In the genomic region with DNA sequence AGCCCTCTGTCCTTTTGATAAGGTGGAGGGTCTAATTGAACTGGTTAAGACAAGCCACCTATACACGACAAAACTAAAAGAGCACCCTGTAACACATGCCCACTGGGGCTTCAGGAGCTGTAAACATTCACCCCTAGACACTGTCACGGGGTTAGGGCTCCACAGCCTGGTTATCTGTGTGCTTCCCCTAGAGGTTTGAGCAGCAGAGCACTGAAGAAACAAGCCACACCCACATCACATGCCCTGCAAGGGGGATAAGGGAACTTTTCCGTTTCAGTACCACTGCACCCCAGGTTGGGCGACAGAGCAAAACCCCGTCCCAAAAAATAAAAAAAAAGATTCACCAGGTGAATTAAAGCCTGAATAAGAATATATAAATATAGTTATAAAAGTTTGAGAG, we compare ENCODE assay signal across 1 cellular context.
TF ChIP-seq lines count a peak whose summit lies in the region.

No MANE protein-coding gene starts in this region.

TF ChIP-seq in H1, 55 proteins besides CTCF, POLR2A, EP300 and RAD21 (continued from another document):
- TF ChIP-seq, protein P1, sequence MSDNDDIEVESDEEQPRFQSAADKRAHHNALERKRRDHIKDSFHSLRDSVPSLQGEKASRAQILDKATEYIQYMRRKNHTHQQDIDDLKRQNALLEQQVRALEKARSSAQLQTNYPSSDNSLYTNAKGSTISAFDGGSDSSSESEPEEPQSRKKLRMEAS (IDR thresholded peaks at IDR 0.05), result no peak
- no peak for TF ChIP-seq JUN (IDR thresholded peaks at IDR 0.05; ENCODE audit: low read depth, low read length)
- TF ChIP-seq, protein P2, sequence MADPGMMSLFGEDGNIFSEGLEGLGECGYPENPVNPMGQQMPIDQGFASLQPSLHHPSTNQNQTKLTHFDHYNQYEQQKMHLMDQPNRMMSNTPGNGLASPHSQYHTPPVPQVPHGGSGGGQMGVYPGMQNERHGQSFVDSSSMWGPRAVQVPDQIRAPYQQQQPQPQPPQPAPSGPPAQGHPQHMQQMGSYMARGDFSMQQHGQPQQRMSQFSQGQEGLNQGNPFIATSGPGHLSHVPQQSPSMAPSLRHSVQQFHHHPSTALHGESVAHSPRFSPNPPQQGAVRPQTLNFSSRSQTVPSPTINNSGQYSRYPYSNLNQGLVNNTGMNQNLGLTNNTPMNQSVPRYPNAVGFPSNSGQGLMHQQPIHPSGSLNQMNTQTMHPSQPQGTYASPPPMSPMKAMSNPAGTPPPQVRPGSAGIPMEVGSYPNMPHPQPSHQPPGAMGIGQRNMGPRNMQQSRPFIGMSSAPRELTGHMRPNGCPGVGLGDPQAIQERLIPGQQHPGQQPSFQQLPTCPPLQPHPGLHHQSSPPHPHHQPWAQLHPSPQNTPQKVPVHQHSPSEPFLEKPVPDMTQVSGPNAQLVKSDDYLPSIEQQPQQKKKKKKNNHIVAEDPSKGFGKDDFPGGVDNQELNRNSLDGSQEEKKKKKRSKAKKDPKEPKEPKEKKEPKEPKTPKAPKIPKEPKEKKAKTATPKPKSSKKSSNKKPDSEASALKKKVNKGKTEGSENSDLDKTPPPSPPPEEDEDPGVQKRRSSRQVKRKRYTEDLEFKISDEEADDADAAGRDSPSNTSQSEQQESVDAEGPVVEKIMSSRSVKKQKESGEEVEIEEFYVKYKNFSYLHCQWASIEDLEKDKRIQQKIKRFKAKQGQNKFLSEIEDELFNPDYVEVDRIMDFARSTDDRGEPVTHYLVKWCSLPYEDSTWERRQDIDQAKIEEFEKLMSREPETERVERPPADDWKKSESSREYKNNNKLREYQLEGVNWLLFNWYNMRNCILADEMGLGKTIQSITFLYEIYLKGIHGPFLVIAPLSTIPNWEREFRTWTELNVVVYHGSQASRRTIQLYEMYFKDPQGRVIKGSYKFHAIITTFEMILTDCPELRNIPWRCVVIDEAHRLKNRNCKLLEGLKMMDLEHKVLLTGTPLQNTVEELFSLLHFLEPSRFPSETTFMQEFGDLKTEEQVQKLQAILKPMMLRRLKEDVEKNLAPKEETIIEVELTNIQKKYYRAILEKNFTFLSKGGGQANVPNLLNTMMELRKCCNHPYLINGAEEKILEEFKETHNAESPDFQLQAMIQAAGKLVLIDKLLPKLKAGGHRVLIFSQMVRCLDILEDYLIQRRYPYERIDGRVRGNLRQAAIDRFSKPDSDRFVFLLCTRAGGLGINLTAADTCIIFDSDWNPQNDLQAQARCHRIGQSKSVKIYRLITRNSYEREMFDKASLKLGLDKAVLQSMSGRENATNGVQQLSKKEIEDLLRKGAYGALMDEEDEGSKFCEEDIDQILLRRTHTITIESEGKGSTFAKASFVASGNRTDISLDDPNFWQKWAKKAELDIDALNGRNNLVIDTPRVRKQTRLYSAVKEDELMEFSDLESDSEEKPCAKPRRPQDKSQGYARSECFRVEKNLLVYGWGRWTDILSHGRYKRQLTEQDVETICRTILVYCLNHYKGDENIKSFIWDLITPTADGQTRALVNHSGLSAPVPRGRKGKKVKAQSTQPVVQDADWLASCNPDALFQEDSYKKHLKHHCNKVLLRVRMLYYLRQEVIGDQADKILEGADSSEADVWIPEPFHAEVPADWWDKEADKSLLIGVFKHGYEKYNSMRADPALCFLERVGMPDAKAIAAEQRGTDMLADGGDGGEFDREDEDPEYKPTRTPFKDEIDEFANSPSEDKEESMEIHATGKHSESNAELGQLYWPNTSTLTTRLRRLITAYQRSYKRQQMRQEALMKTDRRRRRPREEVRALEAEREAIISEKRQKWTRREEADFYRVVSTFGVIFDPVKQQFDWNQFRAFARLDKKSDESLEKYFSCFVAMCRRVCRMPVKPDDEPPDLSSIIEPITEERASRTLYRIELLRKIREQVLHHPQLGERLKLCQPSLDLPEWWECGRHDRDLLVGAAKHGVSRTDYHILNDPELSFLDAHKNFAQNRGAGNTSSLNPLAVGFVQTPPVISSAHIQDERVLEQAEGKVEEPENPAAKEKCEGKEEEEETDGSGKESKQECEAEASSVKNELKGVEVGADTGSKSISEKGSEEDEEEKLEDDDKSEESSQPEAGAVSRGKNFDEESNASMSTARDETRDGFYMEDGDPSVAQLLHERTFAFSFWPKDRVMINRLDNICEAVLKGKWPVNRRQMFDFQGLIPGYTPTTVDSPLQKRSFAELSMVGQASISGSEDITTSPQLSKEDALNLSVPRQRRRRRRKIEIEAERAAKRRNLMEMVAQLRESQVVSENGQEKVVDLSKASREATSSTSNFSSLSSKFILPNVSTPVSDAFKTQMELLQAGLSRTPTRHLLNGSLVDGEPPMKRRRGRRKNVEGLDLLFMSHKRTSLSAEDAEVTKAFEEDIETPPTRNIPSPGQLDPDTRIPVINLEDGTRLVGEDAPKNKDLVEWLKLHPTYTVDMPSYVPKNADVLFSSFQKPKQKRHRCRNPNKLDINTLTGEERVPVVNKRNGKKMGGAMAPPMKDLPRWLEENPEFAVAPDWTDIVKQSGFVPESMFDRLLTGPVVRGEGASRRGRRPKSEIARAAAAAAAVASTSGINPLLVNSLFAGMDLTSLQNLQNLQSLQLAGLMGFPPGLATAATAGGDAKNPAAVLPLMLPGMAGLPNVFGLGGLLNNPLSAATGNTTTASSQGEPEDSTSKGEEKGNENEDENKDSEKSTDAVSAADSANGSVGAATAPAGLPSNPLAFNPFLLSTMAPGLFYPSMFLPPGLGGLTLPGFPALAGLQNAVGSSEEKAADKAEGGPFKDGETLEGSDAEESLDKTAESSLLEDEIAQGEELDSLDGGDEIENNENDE (IDR thresholded peaks at IDR 0.05; ENCODE audit: insufficient replicate concordance, low read length), result no peak
- TF ChIP-seq RXRA (IDR thresholded peaks at IDR 0.05; ENCODE audit: insufficient read depth, low read depth, low read length), result no peak
- TF ChIP-seq SUZ12 (IDR thresholded peaks at IDR 0.05; ENCODE audit: low read length), result no peak
